ENCODE assay signal across 1 cellular context in genomic region chr6:36546958-36547645, GRCh38.
TF ChIP-seq lines count a peak whose summit lies in the region.

STK38 (minus strand) TSS chr6:36547479; CDS start chr6:36540202, 7,277 bp downstream.

TF ChIP-seq in HepG2, 621 proteins besides CTCF, POLR2A, EP300 and RAD21 (continued from another document and continues in another):
- TF ChIP-seq E2F1 (CRISPR knock-in tag; IDR thresholded peaks at IDR 0.05): no peak; the same call in 1 of the 2 replicates
- TF ChIP-seq SIN3A (IDR thresholded peaks at IDR 0.05; ENCODE audit: borderline replicate concordance, low read depth, low read length): peak; percentile 29; the same call in 1 of the 2 replicates
- TF ChIP-seq NFIC (IDR thresholded peaks at IDR 0.05; ENCODE audit: low read length): no peak
- TF ChIP-seq RBM39 (IDR thresholded peaks at IDR 0.05; ENCODE audit: low read depth, low read length, poor library complexity, severe bottlenecking): peak; percentile 52
- TF ChIP-seq, protein P1, sequence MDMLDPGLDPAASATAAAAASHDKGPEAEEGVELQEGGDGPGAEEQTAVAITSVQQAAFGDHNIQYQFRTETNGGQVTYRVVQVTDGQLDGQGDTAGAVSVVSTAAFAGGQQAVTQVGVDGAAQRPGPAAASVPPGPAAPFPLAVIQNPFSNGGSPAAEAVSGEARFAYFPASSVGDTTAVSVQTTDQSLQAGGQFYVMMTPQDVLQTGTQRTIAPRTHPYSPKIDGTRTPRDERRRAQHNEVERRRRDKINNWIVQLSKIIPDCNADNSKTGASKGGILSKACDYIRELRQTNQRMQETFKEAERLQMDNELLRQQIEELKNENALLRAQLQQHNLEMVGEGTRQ (IDR thresholded peaks at IDR 0.05; ENCODE audit: low read depth, low read length): no peak
- TF ChIP-seq, protein P1 (CRISPR knock-in tag; IDR thresholded peaks at IDR 0.05; ENCODE audit: borderline replicate concordance): no peak
- TF ChIP-seq SALL1 (CRISPR knock-in tag; IDR thresholded peaks at IDR 0.05): peak; percentile 88
- TF ChIP-seq DNMT1 (CRISPR knock-in tag; IDR thresholded peaks at IDR 0.05): peak; percentile 96; the same call in 1 of the 2 replicates
- no peak; the same call in 1 of the 2 replicates for TF ChIP-seq ZNF577 (CRISPR knock-in tag; IDR thresholded peaks at IDR 0.05; ENCODE audit: borderline replicate concordance, low read depth)
- TF ChIP-seq NCOA2 (CRISPR knock-in tag; IDR thresholded peaks at IDR 0.05): no peak
- no peak for TF ChIP-seq NFRKB (IDR thresholded peaks at IDR 0.05)
- TF ChIP-seq FIP1L1 (IDR thresholded peaks at IDR 0.05; ENCODE audit: borderline replicate concordance, insufficient read depth, low read depth, low read length): no peak
- TF ChIP-seq ZFY (CRISPR knock-in tag; IDR thresholded peaks at IDR 0.05): peak; percentile 77
- TF ChIP-seq POLR2AphosphoS2 (IDR thresholded peaks at IDR 0.05; ENCODE audit: low read depth, low read length): no peak
- TF ChIP-seq, protein P2, sequence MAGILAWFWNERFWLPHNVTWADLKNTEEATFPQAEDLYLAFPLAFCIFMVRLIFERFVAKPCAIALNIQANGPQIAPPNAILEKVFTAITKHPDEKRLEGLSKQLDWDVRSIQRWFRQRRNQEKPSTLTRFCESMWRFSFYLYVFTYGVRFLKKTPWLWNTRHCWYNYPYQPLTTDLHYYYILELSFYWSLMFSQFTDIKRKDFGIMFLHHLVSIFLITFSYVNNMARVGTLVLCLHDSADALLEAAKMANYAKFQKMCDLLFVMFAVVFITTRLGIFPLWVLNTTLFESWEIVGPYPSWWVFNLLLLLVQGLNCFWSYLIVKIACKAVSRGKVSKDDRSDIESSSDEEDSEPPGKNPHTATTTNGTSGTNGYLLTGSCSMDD (CRISPR knock-in tag; IDR thresholded peaks at IDR 0.05): no peak
- TF ChIP-seq SSRP1 (CRISPR knock-in tag; IDR thresholded peaks at IDR 0.05): no peak
- TF ChIP-seq AGO1 (IDR thresholded peaks at IDR 0.05; ENCODE audit: low read depth, low read length, poor library complexity, severe bottlenecking): peak; percentile 51
- TF ChIP-seq HBP1 (CRISPR knock-in tag; IDR thresholded peaks at IDR 0.05; ENCODE audit: low read depth): peak; percentile 32; the same call in 1 of the 2 replicates
- TF ChIP-seq KDM2A (CRISPR knock-in tag; IDR thresholded peaks at IDR 0.05; ENCODE audit: borderline replicate concordance, low read depth): peak; percentile 83
- TF ChIP-seq ZBTB42 (CRISPR knock-in tag; IDR thresholded peaks at IDR 0.05): peak; percentile 87; the same call in 1 of the 2 replicates
- TF ChIP-seq NR3C1 (CRISPR knock-in tag; IDR thresholded peaks at IDR 0.05): no peak
- no peak for TF ChIP-seq SETDB1 (CRISPR knock-in tag; IDR thresholded peaks at IDR 0.05; ENCODE audit: borderline replicate concordance)
- TF ChIP-seq KLF16 (CRISPR knock-in tag; IDR thresholded peaks at IDR 0.05): peak in 1 of 2 experiments; percentile 91; a peak in 2 of 4 replicates
- 0 out of 2 replicates have a peak, but pooled peaks have one; percentile 62 for TF ChIP-seq ZFP41 (CRISPR knock-in tag; IDR thresholded peaks at IDR 0.05; ENCODE audit: borderline replicate concordance)
- no peak; the same call in 1 of the 2 replicates for TF ChIP-seq SALL2 (CRISPR knock-in tag; IDR thresholded peaks at IDR 0.05)
- TF ChIP-seq MBNL3 (CRISPR knock-in tag; conservative IDR thresholded peaks at IDR 0.05): no peak
- TF ChIP-seq, protein P3, sequence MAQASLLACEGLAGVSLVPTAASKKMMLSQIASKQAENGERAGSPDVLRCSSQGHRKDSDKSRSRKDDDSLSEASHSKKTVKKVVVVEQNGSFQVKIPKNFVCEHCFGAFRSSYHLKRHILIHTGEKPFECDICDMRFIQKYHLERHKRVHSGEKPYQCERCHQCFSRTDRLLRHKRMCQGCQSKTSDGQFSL (CRISPR knock-in tag; IDR thresholded peaks at IDR 0.05): 0 out of 2 replicates have a peak, but pooled peaks have one; percentile 17
- no peak for TF ChIP-seq TCF7 (IDR thresholded peaks at IDR 0.05; ENCODE audit: low read depth)
- no peak for TF ChIP-seq ZNF816 (CRISPR knock-in tag; IDR thresholded peaks at IDR 0.05; ENCODE audit: borderline replicate concordance)
- peak; percentile 83 for TF ChIP-seq UBTF (CRISPR knock-in tag; IDR thresholded peaks at IDR 0.05)
- TF ChIP-seq ZFX (CRISPR knock-in tag; IDR thresholded peaks at IDR 0.05; ENCODE audit: low read depth): peak; percentile 82
- no peak for TF ChIP-seq PRDM10 (CRISPR knock-in tag; IDR thresholded peaks at IDR 0.05; ENCODE audit: low read depth)
- no peak for TF ChIP-seq NR1H2 (CRISPR knock-in tag; IDR thresholded peaks at IDR 0.05; ENCODE audit: borderline replicate concordance, low read depth)
- TF ChIP-seq ATF7 (IDR thresholded peaks at IDR 0.05): no peak
- peak; percentile 29; the same call in 1 of the 2 replicates for TF ChIP-seq ATF7 (CRISPR knock-in tag; IDR thresholded peaks at IDR 0.05)
- TF ChIP-seq SMAD3 (CRISPR knock-in tag; IDR thresholded peaks at IDR 0.05): peak; percentile 57; the same call in 1 of the 2 replicates
- peak; percentile 65; the same call in 1 of the 2 replicates for TF ChIP-seq KLF9 (CRISPR knock-in tag; IDR thresholded peaks at IDR 0.05; ENCODE audit: low read depth)
- no peak for TF ChIP-seq BCLAF1 (IDR thresholded peaks at IDR 0.05)
- peak; percentile 22 for TF ChIP-seq ZEB1 (IDR thresholded peaks at IDR 0.05; ENCODE audit: insufficient replicate concordance, low read depth)
- TF ChIP-seq, protein P4, sequence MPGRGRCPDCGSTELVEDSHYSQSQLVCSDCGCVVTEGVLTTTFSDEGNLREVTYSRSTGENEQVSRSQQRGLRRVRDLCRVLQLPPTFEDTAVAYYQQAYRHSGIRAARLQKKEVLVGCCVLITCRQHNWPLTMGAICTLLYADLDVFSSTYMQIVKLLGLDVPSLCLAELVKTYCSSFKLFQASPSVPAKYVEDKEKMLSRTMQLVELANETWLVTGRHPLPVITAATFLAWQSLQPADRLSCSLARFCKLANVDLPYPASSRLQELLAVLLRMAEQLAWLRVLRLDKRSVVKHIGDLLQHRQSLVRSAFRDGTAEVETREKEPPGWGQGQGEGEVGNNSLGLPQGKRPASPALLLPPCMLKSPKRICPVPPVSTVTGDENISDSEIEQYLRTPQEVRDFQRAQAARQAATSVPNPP (CRISPR knock-in tag; IDR thresholded peaks at IDR 0.05): no peak; the same call in 1 of the 2 replicates
- TF ChIP-seq CENPX (CRISPR knock-in tag; IDR thresholded peaks at IDR 0.05): no peak
- no peak for TF ChIP-seq THAP7 (CRISPR knock-in tag; IDR thresholded peaks at IDR 0.05)
- no peak for TF ChIP-seq HNRNPUL1 (IDR thresholded peaks at IDR 0.05; ENCODE audit: low read depth, low read length)
